Comparison of ENCODE assay signal across 20 cellular contexts in the genomic region with DNA sequence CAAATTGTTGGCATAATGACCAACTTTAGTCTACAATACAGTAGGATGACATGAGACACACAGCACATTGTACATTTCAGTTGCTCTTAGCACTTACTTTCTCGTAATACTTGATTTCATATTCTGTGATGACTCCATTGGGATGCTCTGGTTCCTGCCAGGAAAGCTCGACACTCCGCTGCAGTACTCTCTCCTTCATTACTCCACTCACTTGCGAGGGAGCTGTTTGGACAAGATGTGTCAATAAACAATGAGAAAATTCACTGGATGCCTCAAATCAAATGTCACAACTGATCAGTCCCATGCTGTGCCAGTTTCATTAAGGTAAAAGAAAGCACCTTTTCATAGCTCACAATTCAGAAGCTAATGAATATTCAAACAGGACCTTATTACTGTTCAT.
"Had no signal": no experiment of that assay in that cellular context is flagged by ENCODE, and none has a peak within 500 bp of the region (broad histone marks: within the 10 kb centered on the region; RNA-seq: fewer than 3 reads in every experiment).

No MANE protein-coding gene starts in this region.

- H3K4me3 Mint-ChIP-seq: activated B cell treated with CpG ODN at 0.5 μM for 24 hours; activated CD8-positive, alpha-beta T cell treated with anti-CD3 and anti-CD28 coated beads, Interleukin-2, amount 10 ng/mL, durations not matched to agents 7 days and 5 days; activated naive CD4-positive, alpha-beta T cell treated with anti-CD3 and anti-CD28 coated beads, Interleukin-2, amount 50 U/mL, for 24 hours; activated T-cell treated with anti-CD3 and anti-CD28 coated beads, Interleukin-2, amount 50 U/mL, for 24 hours; natural killer cell; stimulated activated naive CD8-positive, alpha-beta T cell treated with anti-CD3 and anti-CD28 coated beads, Interleukin-15, Interleukin-2, amounts not matched to agents 100 ng/mL and 50 ng/mL, for 24 hours had no signal

- H3K27me3 ChIP-seq: ascending aorta, transverse colon, vagina had no signal

- ATAC-seq: activated CD8-positive, alpha-beta T cell treated with anti-CD3 and anti-CD28 coated beads, Interleukin-2, amount 10 ng/mL, durations not matched to agents 7 days and 5 days; left colon; lower lobe of right lung; natural killer cell; right cardiac atrium had no signal

- DNase-seq: activated B cell treated with CpG ODN at 0.5 μM for 24 hours; activated CD4-positive, alpha-beta T cell treated with anti-CD3 and anti-CD28 coated beads for 4 hours; activated CD8-positive, alpha-beta T cell treated with anti-CD3 and anti-CD28 coated beads, Interleukin-2, amount 10 ng/mL, durations not matched to agents 7 days and 5 days; activated effector memory CD4-positive, alpha-beta T cell treated with anti-CD3 and anti-CD28 coated beads, Interleukin-2, amount 50 U/mL, for 16 hours; activated T-cell treated with anti-CD3 and anti-CD28 coated beads, Interleukin-2, amount 50 U/mL, for 24 hours; effector memory CD4-positive, alpha-beta T cell; islet precursor cell; left colon; lower lobe of right lung; natural killer cell; T-helper 1 cell; T-helper 9 cell; transverse colon had no signal

- H3K4me1 Mint-ChIP-seq: activated B cell treated with CpG ODN at 0.5 μM for 24 hours; activated naive CD4-positive, alpha-beta T cell treated with anti-CD3 and anti-CD28 coated beads, Interleukin-2, amount 50 U/mL, for 24 hours; natural killer cell had no signal

- H3K4me1 ChIP-seq: ascending aorta, lower lobe of right lung, transverse colon, vagina had no signal

- H3K27ac ChIP-seq: ascending aorta, lower lobe of right lung, skin epidermis, transverse colon, vagina had no signal

- H3K9me3 ChIP-seq: ascending aorta, lower lobe of right lung, transverse colon, vagina had no signal

- H3K36me3 ChIP-seq: ascending aorta, lower lobe of right lung, transverse colon, vagina had no signal

- H3K36me3 Mint-ChIP-seq: activated naive CD4-positive, alpha-beta T cell treated with anti-CD3 and anti-CD28 coated beads, Interleukin-2, amount 50 U/mL, for 24 hours; natural killer cell had no signal

- H3K27me3 Mint-ChIP-seq: activated B cell treated with CpG ODN at 0.5 μM for 24 hours; activated naive CD4-positive, alpha-beta T cell treated with anti-CD3 and anti-CD28 coated beads, Interleukin-2, amount 50 U/mL, for 24 hours; activated T-cell treated with anti-CD3 and anti-CD28 coated beads, Interleukin-2, amount 50 U/mL, for 24 hours; progenitor cell of endocrine pancreas; stimulated activated naive CD8-positive, alpha-beta T cell treated with anti-CD3 and anti-CD28 coated beads, Interleukin-15, Interleukin-2, amounts not matched to agents 100 ng/mL and 50 ng/mL, for 24 hours had no signal

- H3K9me3 Mint-ChIP-seq: activated B cell treated with CpG ODN at 0.5 μM for 24 hours; activated T-cell treated with anti-CD3 and anti-CD28 coated beads, Interleukin-2, amount 50 U/mL, for 24 hours had no signal

- H3K4me3 ChIP-seq: ascending aorta, lower lobe of right lung, skin epidermis, transverse colon, vagina had no signal

- H3K27ac Mint-ChIP-seq: activated B cell treated with CpG ODN at 0.5 μM for 24 hours; activated CD8-positive, alpha-beta T cell treated with anti-CD3 and anti-CD28 coated beads, Interleukin-2, amount 10 ng/mL, durations not matched to agents 7 days and 5 days; activated naive CD4-positive, alpha-beta T cell treated with anti-CD3 and anti-CD28 coated beads, Interleukin-2, amount 50 U/mL, for 24 hours; activated T-cell treated with anti-CD3 and anti-CD28 coated beads, Interleukin-2, amount 50 U/mL, for 24 hours; natural killer cell; progenitor cell of endocrine pancreas; stimulated activated naive CD8-positive, alpha-beta T cell treated with anti-CD3 and anti-CD28 coated beads, Interleukin-15, Interleukin-2, amounts not matched to agents 100 ng/mL and 50 ng/mL, for 24 hours had no signal
